24 cellular contexts compared by ENCODE assay signal in genomic region chr13:46637213-46637612, GRCh38.
"Had no signal": no experiment of that assay in that cellular context is flagged by ENCODE, and none has a peak within 500 bp of the region (broad histone marks: within the 10 kb centered on the region; RNA-seq: fewer than 3 reads in every experiment).

No MANE protein-coding gene starts in this region.

- H3K4me3 Mint-ChIP-seq: activated CD4-positive, alpha-beta T cell treated with anti-CD3 and anti-CD28 coated beads, Interleukin-2, amount 10 ng/mL, durations not matched to agents 7 days and 5 days; activated CD8-positive, alpha-beta T cell treated with anti-CD3 and anti-CD28 coated beads, Interleukin-2, amount 10 ng/mL, durations not matched to agents 7 days and 5 days; activated naive CD4-positive, alpha-beta T cell treated with anti-CD3 and anti-CD28 coated beads, Interleukin-2, amount 10 ng/mL, durations not matched to agents 7 days and 5 days; dendritic cell treated with granulocyte-macrophage colony-stimulating factor and Interleukin-4, amounts not matched to agents 40 ng/mL and 50 ng/mL, for 4 days; mesothelial cell of epicardium; natural killer cell treated with Interleukin-12 subunit alpha and Interleukin-12 subunit beta and Interleukin-15 and Interleukin-18, amount 100 ng/mL, for 72 hours; stimulated activated naive CD8-positive, alpha-beta T cell treated with anti-CD3 and anti-CD28 coated beads, Interleukin-15, Interleukin-2, amounts not matched to agents 100 ng/mL and 50 ng/mL, for 24 hours; T-cell had no signal

- H3K27me3 Mint-ChIP-seq: activated CD4-positive, alpha-beta T cell treated with anti-CD3 and anti-CD28 coated beads, Interleukin-2, amount 10 ng/mL, durations not matched to agents 7 days and 5 days; activated naive CD4-positive, alpha-beta T cell treated with anti-CD3 and anti-CD28 coated beads, Interleukin-2, amount 10 ng/mL, durations not matched to agents 7 days and 5 days; dendritic cell treated with granulocyte-macrophage colony-stimulating factor and Interleukin-4, amounts not matched to agents 40 ng/mL and 50 ng/mL, for 4 days; natural killer cell treated with Interleukin-12 subunit alpha and Interleukin-12 subunit beta and Interleukin-15 and Interleukin-18, amount 100 ng/mL, for 72 hours; stimulated activated naive CD8-positive, alpha-beta T cell treated with anti-CD3 and anti-CD28 coated beads, Interleukin-15, Interleukin-2, amounts not matched to agents 100 ng/mL and 50 ng/mL, for 24 hours; T-cell had no signal

- DNase-seq: activated CD4-positive, alpha-beta T cell treated with anti-CD3 and anti-CD28 coated beads, Interleukin-2, amount 10 ng/mL, durations not matched to agents 7 days and 5 days; activated CD8-positive, alpha-beta memory T cell treated with anti-CD3 and anti-CD28 coated beads, Interleukin-2, amount 50 U/mL, for 48 hours; activated CD8-positive, alpha-beta T cell treated with anti-CD3 and anti-CD28 coated beads, Interleukin-2, amount 10 ng/mL, durations not matched to agents 7 days and 5 days; activated effector memory CD4-positive, alpha-beta T cell treated with Interleukin-2 at 50 U/mL for 16 hours; activated naive CD4-positive, alpha-beta T cell treated with anti-CD3 and anti-CD28 coated beads, Interleukin-2, amount 10 ng/mL, durations not matched to agents 7 days and 5 days; activated T-cell treated with anti-CD3 and anti-CD28 coated beads, Interleukin-2, amount 50 U/mL, for 48 hours; effector CD8-positive, alpha-beta T cell; hippocampal formation; islet precursor cell; left colon; lower lobe of right lung; nucleus accumbens; retina; stimulated activated CD4-positive, alpha-beta T cell treated with anti-CD3 and anti-CD28 coated beads, Interleukin-2, amount 100 ng/mL, for 24 hours; T-cell; transverse colon had no signal

- H3K9me3 Mint-ChIP-seq: activated CD4-positive, alpha-beta T cell treated with anti-CD3 and anti-CD28 coated beads, Interleukin-2, amount 10 ng/mL, durations not matched to agents 7 days and 5 days; activated naive CD4-positive, alpha-beta T cell treated with anti-CD3 and anti-CD28 coated beads, Interleukin-2, amount 10 ng/mL, durations not matched to agents 7 days and 5 days; dendritic cell treated with granulocyte-macrophage colony-stimulating factor and Interleukin-4, amounts not matched to agents 40 ng/mL and 50 ng/mL, for 4 days; mesothelial cell of epicardium; natural killer cell treated with Interleukin-12 subunit alpha and Interleukin-12 subunit beta and Interleukin-15 and Interleukin-18, amount 100 ng/mL, for 72 hours; stimulated activated naive CD8-positive, alpha-beta T cell treated with anti-CD3 and anti-CD28 coated beads, Interleukin-15, Interleukin-2, amounts not matched to agents 100 ng/mL and 50 ng/mL, for 24 hours; T-cell had no signal

- FAIRE-seq: bronchial epithelial cell, endothelial cell of umbilical vein had no signal

- H3K4me3 ChIP-seq: ascending aorta, lower lobe of right lung, transverse colon had no signal

- H3K36me3 ChIP-seq: ascending aorta, lower lobe of right lung, transverse colon had no signal

- H3K27ac ChIP-seq: ascending aorta, lower lobe of right lung, transverse colon had no signal

- ATAC-seq: activated CD8-positive, alpha-beta T cell treated with anti-CD3 and anti-CD28 coated beads, Interleukin-2, amount 10 ng/mL, durations not matched to agents 7 days and 5 days; left colon; lower lobe of right lung; natural killer cell treated with Interleukin-12 subunit alpha and Interleukin-12 subunit beta and Interleukin-15 and Interleukin-18, amount 100 ng/mL, for 72 hours; SK-N-SH treated with all-trans-retinoic acid at 6 μM for 48 hours; T-cell had no signal

- H3K27ac Mint-ChIP-seq: activated CD4-positive, alpha-beta T cell treated with anti-CD3 and anti-CD28 coated beads, Interleukin-2, amount 10 ng/mL, durations not matched to agents 7 days and 5 days; activated CD8-positive, alpha-beta T cell treated with anti-CD3 and anti-CD28 coated beads, Interleukin-2, amount 10 ng/mL, durations not matched to agents 7 days and 5 days; activated naive CD4-positive, alpha-beta T cell treated with anti-CD3 and anti-CD28 coated beads, Interleukin-2, amount 10 ng/mL, durations not matched to agents 7 days and 5 days; dendritic cell treated with granulocyte-macrophage colony-stimulating factor and Interleukin-4, amounts not matched to agents 40 ng/mL and 50 ng/mL, for 4 days; natural killer cell treated with Interleukin-12 subunit alpha and Interleukin-12 subunit beta and Interleukin-15 and Interleukin-18, amount 100 ng/mL, for 72 hours; stimulated activated naive CD8-positive, alpha-beta T cell treated with anti-CD3 and anti-CD28 coated beads, Interleukin-15, Interleukin-2, amounts not matched to agents 100 ng/mL and 50 ng/mL, for 24 hours; T-cell had no signal

- H3K36me3 Mint-ChIP-seq: natural killer cell treated with Interleukin-12 subunit alpha and Interleukin-12 subunit beta and Interleukin-15 and Interleukin-18, amount 100 ng/mL, for 72 hours had no signal

- H3K27me3 ChIP-seq: ascending aorta, transverse colon had no signal

- H3K9me3 ChIP-seq: ascending aorta, lower lobe of right lung, transverse colon had no signal
